9 cellular contexts compared by ENCODE assay signal in genomic region chr5:139745121-139745799, GRCh38. TPM values are rescaled to one million over a fixed set of nuclear protein-coding genes. Genes with fewer than 3 reads are reported as not detected.
A peak's percentile ranks its signal among the peaks of the same experiment; 100 is the strongest.
DNase-seq lines count a peak whose midpoint lies in the region; ATAC-seq and TF ChIP-seq lines count a peak whose summit lies in the region.
"Had no signal": no experiment of that assay in that cellular context is flagged by ENCODE, and none has a peak within 500 bp of the region (broad histone marks: within the 10 kb centered on the region; RNA-seq: fewer than 3 reads in every experiment).

No MANE protein-coding gene starts in this region.

- H3K36me3 ChIP-seq in colonic mucosa (no peaks in the 10 kb centered on the region), neuronal stem cell (replicated peaks in 1 of 2; ENCODE audit: control insufficient read depth in 2 of 2, insufficient read depth in 2 of 2, low read length in 2 of 2) (no peaks in the 10 kb centered on the region)

- peak overlapping the region; percentile 33 for H2BK5ac ChIP-seq in neuronal stem cell (ENCODE audit: low read length)

- peak overlapping the region; percentile 93 for H2AFZ ChIP-seq in neuronal stem cell (ENCODE audit: low read length)

- CTCF ChIA-PET in activated CD8-positive, alpha-beta memory T cell treated with anti-CD3 and anti-CD28 coated beads, Interleukin-2, amount 10 ng/mL, durations not matched to agents 7 days and 5 days (lab: Charles Lee): interaction anchor here (0.7 to 6.7 kb wide), 5 partner anchors 20 to 112 kb away, joined by 3 to 72 read pairs (median 3); no protein-coding TSS in a partner anchor

- H3K9ac ChIP-seq in colonic mucosa (ENCODE audit: low read depth in 2 of 2, low read length in 2 of 2): no peak overlapping the region
- no peak overlapping the region for H3K9ac ChIP-seq in neuronal stem cell (ENCODE audit: low read depth, low read length, poor library complexity)

- H3K23ac ChIP-seq in neuronal stem cell (ENCODE audit: low read depth, low read length, poor library complexity): no peak overlapping the region

- H4K91ac ChIP-seq in neuronal stem cell (ENCODE audit: low read depth, low read length, poor library complexity): no peak overlapping the region

- no peaks in the 10 kb centered on the region for H3K79me1 ChIP-seq in neuronal stem cell (ENCODE audit: low read depth, low read length)

- DNase-seq in activated CD8-positive, alpha-beta memory T cell treated with anti-CD3 and anti-CD28 coated beads, Interleukin-2, amount 50 U/mL, for 48 hours: peak; percentile 64
- no peak for DNase-seq in activated CD8-positive, alpha-beta memory T cell treated with anti-CD3 and anti-CD28 coated beads, Interleukin-2, amount 10 ng/mL, durations not matched to agents 7 days and 5 days
- DNase-seq in NCI-H345 treated with DMSO at 0.1 percent for 48 hours (lab: John Stamatoyannopoulos, UW; ENCODE audit: unreplicated experiment): peak; percentile 46
- peak; percentile 45 for DNase-seq in colonic mucosa
- DNase-seq in neuronal stem cell (ENCODE audit: low spot score): no peak
- no peak for DNase-seq in GM19238 (ENCODE audit: insufficient read length, low spot score)

- no peaks in the 10 kb centered on the region for H3K9me3 Mint-ChIP-seq in activated CD8-positive, alpha-beta memory T cell treated with anti-CD3 and anti-CD28 coated beads, Interleukin-2, amount 10 ng/mL, durations not matched to agents 7 days and 5 days (ENCODE audit: low read depth)
- H3K9me3 Mint-ChIP-seq: central memory CD8-positive, alpha-beta T cell had no signal

- H3K4me3 Mint-ChIP-seq in activated CD8-positive, alpha-beta memory T cell treated with anti-CD3 and anti-CD28 coated beads, Interleukin-2, amount 10 ng/mL, durations not matched to agents 7 days and 5 days: no peak overlapping the region

- H2BK120ac ChIP-seq in neuronal stem cell (ENCODE audit: low read depth, low read length): peak overlapping the region; percentile 65

- no CpG with 5 or more reads among the region's 17 CpGs for WGBS in neuronal stem cell (ENCODE audit: extremely low coverage in 2 of 2, insufficient read length in 2 of 2, insufficient replicate concordance in 1 of 2), 2 donors

- H3K27me3 ChIP-seq in colonic mucosa (peaks cover 30% of the 10 kb centered on the region), neuronal stem cell (ENCODE audit: control insufficient read depth in 3 of 3, insufficient read depth in 3 of 3, low read depth in 1 of 3, low read length in 3 of 3) (peaks cover 13 to 34% (median 29%) of the 10 kb centered on the region in 3 experiments)

- H3K4me3 ChIP-seq in colonic mucosa: no peak overlapping the region
- H3K4me3 ChIP-seq in neuronal stem cell (ENCODE audit: low read length in 2 of 2): no peak overlapping the region

- H3K4ac ChIP-seq in neuronal stem cell (ENCODE audit: low read length): no peak overlapping the region

- H4K8ac ChIP-seq in neuronal stem cell (ENCODE audit: low read depth, low read length): no peak overlapping the region

- H3K27me3 Mint-ChIP-seq in activated CD8-positive, alpha-beta memory T cell treated with anti-CD3 and anti-CD28 coated beads, Interleukin-2, amount 10 ng/mL, durations not matched to agents 7 days and 5 days: peaks cover 36% of the 10 kb centered on the region
- H3K27me3 Mint-ChIP-seq: central memory CD8-positive, alpha-beta T cell had no signal

- no peak overlapping the region for H3K27ac Mint-ChIP-seq in activated CD8-positive, alpha-beta memory T cell treated with anti-CD3 and anti-CD28 coated beads, Interleukin-2, amount 10 ng/mL, durations not matched to agents 7 days and 5 days

- H3K4me1 ChIP-seq in colonic mucosa (peaks cover 10% of the 10 kb centered on the region), neuronal stem cell (ENCODE audit: control insufficient read depth in 2 of 2, insufficient read depth in 1 of 2, low read depth in 1 of 2, low read length in 2 of 2) (peaks cover 24 to 33% of the 10 kb centered on the region in 2 donors)

- H3K14ac ChIP-seq in neuronal stem cell (ENCODE audit: low read length): no peak overlapping the region

- H3K4me2 ChIP-seq in neuronal stem cell (ENCODE audit: insufficient read depth, low read length, poor library complexity, severe bottlenecking): peak overlapping the region; percentile 35

- no peak for TF ChIP-seq CTCF in colonic mucosa (IDR thresholded peaks at IDR 0.05)

- H2BK15ac ChIP-seq in neuronal stem cell (ENCODE audit: low read length): peak overlapping the region; percentile 72

- no peaks in the 10 kb centered on the region for H3K36me3 Mint-ChIP-seq in activated CD8-positive, alpha-beta memory T cell treated with anti-CD3 and anti-CD28 coated beads, Interleukin-2, amount 10 ng/mL, durations not matched to agents 7 days and 5 days

- peaks cover 17% of the 10 kb centered on the region for H3K4me1 Mint-ChIP-seq in activated CD8-positive, alpha-beta memory T cell treated with anti-CD3 and anti-CD28 coated beads, Interleukin-2, amount 10 ng/mL, durations not matched to agents 7 days and 5 days

- H2BK12ac ChIP-seq in neuronal stem cell (ENCODE audit: low read length): peak overlapping the region; percentile 68

- H3K9me3 ChIP-seq in colonic mucosa (no peaks in the 10 kb centered on the region), neuronal stem cell (replicated peaks in 1 of 2; ENCODE audit: control insufficient read depth in 2 of 2, insufficient read depth in 1 of 2, low read depth in 1 of 2, low read length in 2 of 2) (peaks cover 0 to 3% of the 10 kb centered on the region in 2 donors)

- intact Hi-C loops in colonic mucosa (cut with DNase I): no loop called here

- peak overlapping the region; percentile 73 for H3K18ac ChIP-seq in neuronal stem cell (ENCODE audit: low read length)

- H2AK5ac ChIP-seq in neuronal stem cell (ENCODE audit: low read depth, low read length): peak overlapping the region; percentile 58

- H3K27ac ChIP-seq in colonic mucosa (no peak overlapping the region), neuronal stem cell (replicated peaks; ENCODE audit: low read length) (no peak overlapping the region)

- ATAC-seq in activated CD8-positive, alpha-beta memory T cell treated with anti-CD3 and anti-CD28 coated beads, Interleukin-2, amount 10 ng/mL, durations not matched to agents 7 days and 5 days: no peak
- ATAC-seq in GM21737 (IDR thresholded peaks at IDR 0.05; ENCODE audit: unreplicated experiment) (no peak), HG03175 (IDR thresholded peaks at IDR 0.05; ENCODE audit: unreplicated experiment) (no peak)

RNA-seq across cellular contexts. Expression of gene PSD2, which starts 50.3 kb away (rescaled TPM):
- total RNA-seq in activated CD8-positive, alpha-beta memory T cell treated with anti-CD3 and anti-CD28 coated beads, Interleukin-2, amount 10 ng/mL, durations not matched to agents 7 days and 5 days: not detected
- under 1 TPM; 0.05 to 0.11 TPM for total RNA-seq in colonic mucosa
- 0.92 TPM for polyA plus RNA-seq in neuronal stem cell (2013, experiment 1 of 2)
- polyA plus RNA-seq in neuronal stem cell (2013, experiment 2 of 2): 0.93 TPM

Comparison
In these comparisons a context has a peak if more than half of its experiments do, and no peak if none do; other contexts are left out.
1. DNase-seq: peak in activated CD8-positive, alpha-beta memory T cell treated with anti-CD3 and anti-CD28 coated beads, Interleukin-2, amount 50 U/mL, for 48 hours (single experiment), NCI-H345 treated with DMSO at 0.1 percent for 48 hours (single experiment) and colonic mucosa (single experiment); none in activated CD8-positive, alpha-beta memory T cell treated with anti-CD3 and anti-CD28 coated beads, Interleukin-2, amount 10 ng/mL, durations not matched to agents 7 days and 5 days (single experiment), neuronal stem cell (single experiment) and GM19238 (single experiment).